In the genomic region with DNA sequence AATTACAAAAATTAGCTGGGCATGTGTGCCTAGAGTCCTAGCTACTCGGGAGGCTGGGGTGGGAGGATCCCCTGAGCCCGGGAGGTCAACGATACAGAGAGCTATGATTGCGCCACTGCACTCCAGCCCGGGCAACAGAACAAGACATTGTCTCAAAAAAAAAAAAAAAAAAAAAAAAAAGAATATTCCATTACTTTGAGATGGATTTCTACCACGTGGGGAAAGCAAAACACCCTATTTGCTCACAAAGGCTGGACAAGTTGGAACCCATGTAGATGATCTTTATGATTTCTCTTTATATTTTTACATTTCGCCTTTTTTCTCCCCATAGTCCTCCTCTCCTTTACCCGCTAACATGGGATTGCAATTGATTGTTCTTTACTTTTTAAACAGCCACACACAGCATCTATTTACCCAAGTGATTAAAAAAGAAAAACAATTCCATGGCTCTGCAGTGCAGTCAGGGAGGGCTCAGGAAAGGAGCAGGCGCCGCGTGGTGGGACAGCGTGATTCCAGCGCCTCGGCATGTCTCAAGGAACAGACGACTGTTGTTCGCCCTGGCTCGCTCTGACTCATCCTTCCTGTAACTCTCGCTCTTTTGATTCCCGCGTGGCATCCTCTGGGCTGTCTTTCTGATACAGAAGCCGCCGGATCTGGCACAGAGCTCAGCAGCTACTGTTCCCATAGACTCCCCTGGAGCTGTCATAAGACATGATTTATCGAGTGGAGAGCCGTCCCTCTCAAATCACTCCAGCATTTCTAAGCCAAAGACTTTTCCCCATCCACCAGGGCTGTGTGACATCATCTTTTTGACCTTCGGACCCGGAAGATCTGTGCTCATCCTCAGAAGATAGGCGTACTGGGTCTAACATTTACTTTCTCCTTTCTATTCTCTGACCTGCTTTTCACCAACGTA, we compare ENCODE assay signal across 1 cellular context.
A peak's percentile ranks its signal among the peaks of the same experiment; 100 is the strongest.
TF ChIP-seq lines count a peak whose summit lies in the region.

No MANE protein-coding gene starts in this region.

TF ChIP-seq in HepG2, 621 proteins besides CTCF, POLR2A, EP300 and RAD21 (continued from another document and continues in another):
- TF ChIP-seq, protein P1, sequence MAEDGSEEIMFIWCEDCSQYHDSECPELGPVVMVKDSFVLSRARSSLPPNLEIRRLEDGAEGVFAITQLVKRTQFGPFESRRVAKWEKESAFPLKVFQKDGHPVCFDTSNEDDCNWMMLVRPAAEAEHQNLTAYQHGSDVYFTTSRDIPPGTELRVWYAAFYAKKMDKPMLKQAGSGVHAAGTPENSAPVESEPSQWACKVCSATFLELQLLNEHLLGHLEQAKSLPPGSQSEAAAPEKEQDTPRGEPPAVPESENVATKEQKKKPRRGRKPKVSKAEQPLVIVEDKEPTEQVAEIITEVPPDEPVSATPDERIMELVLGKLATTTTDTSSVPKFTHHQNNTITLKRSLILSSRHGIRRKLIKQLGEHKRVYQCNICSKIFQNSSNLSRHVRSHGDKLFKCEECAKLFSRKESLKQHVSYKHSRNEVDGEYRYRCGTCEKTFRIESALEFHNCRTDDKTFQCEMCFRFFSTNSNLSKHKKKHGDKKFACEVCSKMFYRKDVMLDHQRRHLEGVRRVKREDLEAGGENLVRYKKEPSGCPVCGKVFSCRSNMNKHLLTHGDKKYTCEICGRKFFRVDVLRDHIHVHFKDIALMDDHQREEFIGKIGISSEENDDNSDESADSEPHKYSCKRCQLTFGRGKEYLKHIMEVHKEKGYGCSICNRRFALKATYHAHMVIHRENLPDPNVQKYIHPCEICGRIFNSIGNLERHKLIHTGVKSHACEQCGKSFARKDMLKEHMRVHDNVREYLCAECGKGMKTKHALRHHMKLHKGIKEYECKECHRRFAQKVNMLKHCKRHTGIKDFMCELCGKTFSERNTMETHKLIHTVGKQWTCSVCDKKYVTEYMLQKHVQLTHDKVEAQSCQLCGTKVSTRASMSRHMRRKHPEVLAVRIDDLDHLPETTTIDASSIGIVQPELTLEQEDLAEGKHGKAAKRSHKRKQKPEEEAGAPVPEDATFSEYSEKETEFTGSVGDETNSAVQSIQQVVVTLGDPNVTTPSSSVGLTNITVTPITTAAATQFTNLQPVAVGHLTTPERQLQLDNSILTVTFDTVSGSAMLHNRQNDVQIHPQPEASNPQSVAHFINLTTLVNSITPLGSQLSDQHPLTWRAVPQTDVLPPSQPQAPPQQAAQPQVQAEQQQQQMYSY (CRISPR knock-in tag; IDR thresholded peaks at IDR 0.05) = no peak
- TF ChIP-seq ZNF333 (CRISPR knock-in tag; IDR thresholded peaks at IDR 0.05; ENCODE audit: borderline replicate concordance) (no peak), ZNF850 (CRISPR knock-in tag; conservative IDR thresholded peaks at IDR 0.05) (no peak), SMAD9 (CRISPR knock-in tag; IDR thresholded peaks at IDR 0.05) (no peak), KAT2B (IDR thresholded peaks at IDR 0.05; ENCODE audit: borderline replicate concordance, low read depth, low read length) (no peak), KLF15 (CRISPR knock-in tag; IDR thresholded peaks at IDR 0.05; ENCODE audit: borderline replicate concordance) (no peak), ZMYM2 (CRISPR knock-in tag; IDR thresholded peaks at IDR 0.05) (no peak), IRX3 (CRISPR knock-in tag; IDR thresholded peaks at IDR 0.05; ENCODE audit: borderline replicate concordance, low read depth) (no peak), HOXA5 (CRISPR knock-in tag; IDR thresholded peaks at IDR 0.05) (peak; percentile 95), TOPORS (CRISPR knock-in tag; IDR thresholded peaks at IDR 0.05) (no peak), ZBTB7A (CRISPR knock-in tag; IDR thresholded peaks at IDR 0.05) (no peak), ZNF878 (CRISPR knock-in tag; IDR thresholded peaks at IDR 0.05) (no peak), TSC22D2 (CRISPR knock-in tag; IDR thresholded peaks at IDR 0.05; ENCODE audit: borderline replicate concordance) (no peak), TBX3 (IDR thresholded peaks at IDR 0.05; ENCODE audit: borderline replicate concordance) (no peak), HOXA9 (CRISPR knock-in tag; IDR thresholded peaks at IDR 0.05; ENCODE audit: borderline replicate concordance) (peak; percentile 89; the same call in 1 of the 2 replicates), FOXK1 (CRISPR knock-in tag; IDR thresholded peaks at IDR 0.05; ENCODE audit: borderline replicate concordance, low read depth) (no peak; the same call in 1 of the 2 replicates), ZNF724P (CRISPR knock-in tag; IDR thresholded peaks at IDR 0.05; ENCODE audit: borderline replicate concordance) (0 out of 2 replicates have a peak, but pooled peaks have one; percentile 55), RARA (CRISPR knock-in tag; IDR thresholded peaks at IDR 0.05) (peak; percentile 12; the same call in 1 of the 2 replicates), ZNF124 (CRISPR knock-in tag; IDR thresholded peaks at IDR 0.05) (no peak), TCF7 (IDR thresholded peaks at IDR 0.05; ENCODE audit: low read depth) (no peak; the same call in 1 of the 2 replicates), MEIS1 (CRISPR knock-in tag; IDR thresholded peaks at IDR 0.05; ENCODE audit: borderline replicate concordance) (no peak), ZNF577 (CRISPR knock-in tag; IDR thresholded peaks at IDR 0.05; ENCODE audit: borderline replicate concordance, low read depth) (no peak)
- TF ChIP-seq, protein P2, sequence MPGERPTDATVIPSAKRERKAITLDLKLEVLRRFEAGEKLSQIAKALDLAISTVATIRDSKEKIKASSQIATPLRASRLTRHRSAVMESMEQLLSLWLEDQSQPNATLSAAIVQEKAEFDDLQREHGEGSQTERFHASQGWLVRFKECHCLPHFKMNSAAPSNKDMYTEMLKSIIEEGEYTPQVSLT (CRISPR knock-in tag; IDR thresholded peaks at IDR 0.05; ENCODE audit: borderline replicate concordance, low read depth) = no peak
- TF ChIP-seq, protein P3, sequence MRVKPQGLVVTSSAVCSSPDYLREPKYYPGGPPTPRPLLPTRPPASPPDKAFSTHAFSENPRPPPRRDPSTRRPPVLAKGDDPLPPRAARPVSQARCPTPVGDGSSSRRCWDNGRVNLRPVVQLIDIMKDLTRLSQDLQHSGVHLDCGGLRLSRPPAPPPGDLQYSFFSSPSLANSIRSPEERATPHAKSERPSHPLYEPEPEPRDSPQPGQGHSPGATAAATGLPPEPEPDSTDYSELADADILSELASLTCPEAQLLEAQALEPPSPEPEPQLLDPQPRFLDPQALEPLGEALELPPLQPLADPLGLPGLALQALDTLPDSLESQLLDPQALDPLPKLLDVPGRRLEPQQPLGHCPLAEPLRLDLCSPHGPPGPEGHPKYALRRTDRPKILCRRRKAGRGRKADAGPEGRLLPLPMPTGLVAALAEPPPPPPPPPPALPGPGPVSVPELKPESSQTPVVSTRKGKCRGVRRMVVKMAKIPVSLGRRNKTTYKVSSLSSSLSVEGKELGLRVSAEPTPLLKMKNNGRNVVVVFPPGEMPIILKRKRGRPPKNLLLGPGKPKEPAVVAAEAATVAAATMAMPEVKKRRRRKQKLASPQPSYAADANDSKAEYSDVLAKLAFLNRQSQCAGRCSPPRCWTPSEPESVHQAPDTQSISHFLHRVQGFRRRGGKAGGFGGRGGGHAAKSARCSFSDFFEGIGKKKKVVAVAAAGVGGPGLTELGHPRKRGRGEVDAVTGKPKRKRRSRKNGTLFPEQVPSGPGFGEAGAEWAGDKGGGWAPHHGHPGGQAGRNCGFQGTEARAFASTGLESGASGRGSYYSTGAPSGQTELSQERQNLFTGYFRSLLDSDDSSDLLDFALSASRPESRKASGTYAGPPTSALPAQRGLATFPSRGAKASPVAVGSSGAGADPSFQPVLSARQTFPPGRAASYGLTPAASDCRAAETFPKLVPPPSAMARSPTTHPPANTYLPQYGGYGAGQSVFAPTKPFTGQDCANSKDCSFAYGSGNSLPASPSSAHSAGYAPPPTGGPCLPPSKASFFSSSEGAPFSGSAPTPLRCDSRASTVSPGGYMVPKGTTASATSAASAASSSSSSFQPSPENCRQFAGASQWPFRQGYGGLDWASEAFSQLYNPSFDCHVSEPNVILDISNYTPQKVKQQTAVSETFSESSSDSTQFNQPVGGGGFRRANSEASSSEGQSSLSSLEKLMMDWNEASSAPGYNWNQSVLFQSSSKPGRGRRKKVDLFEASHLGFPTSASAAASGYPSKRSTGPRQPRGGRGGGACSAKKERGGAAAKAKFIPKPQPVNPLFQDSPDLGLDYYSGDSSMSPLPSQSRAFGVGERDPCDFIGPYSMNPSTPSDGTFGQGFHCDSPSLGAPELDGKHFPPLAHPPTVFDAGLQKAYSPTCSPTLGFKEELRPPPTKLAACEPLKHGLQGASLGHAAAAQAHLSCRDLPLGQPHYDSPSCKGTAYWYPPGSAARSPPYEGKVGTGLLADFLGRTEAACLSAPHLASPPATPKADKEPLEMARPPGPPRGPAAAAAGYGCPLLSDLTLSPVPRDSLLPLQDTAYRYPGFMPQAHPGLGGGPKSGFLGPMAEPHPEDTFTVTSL (CRISPR knock-in tag; IDR thresholded peaks at IDR 0.05; ENCODE audit: borderline replicate concordance) = no peak
- TF ChIP-seq, protein P4, sequence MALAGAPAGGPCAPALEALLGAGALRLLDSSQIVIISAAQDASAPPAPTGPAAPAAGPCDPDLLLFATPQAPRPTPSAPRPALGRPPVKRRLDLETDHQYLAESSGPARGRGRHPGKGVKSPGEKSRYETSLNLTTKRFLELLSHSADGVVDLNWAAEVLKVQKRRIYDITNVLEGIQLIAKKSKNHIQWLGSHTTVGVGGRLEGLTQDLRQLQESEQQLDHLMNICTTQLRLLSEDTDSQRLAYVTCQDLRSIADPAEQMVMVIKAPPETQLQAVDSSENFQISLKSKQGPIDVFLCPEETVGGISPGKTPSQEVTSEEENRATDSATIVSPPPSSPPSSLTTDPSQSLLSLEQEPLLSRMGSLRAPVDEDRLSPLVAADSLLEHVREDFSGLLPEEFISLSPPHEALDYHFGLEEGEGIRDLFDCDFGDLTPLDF (CRISPR knock-in tag; IDR thresholded peaks at IDR 0.05) = no peak
- TF ChIP-seq, protein P5, sequence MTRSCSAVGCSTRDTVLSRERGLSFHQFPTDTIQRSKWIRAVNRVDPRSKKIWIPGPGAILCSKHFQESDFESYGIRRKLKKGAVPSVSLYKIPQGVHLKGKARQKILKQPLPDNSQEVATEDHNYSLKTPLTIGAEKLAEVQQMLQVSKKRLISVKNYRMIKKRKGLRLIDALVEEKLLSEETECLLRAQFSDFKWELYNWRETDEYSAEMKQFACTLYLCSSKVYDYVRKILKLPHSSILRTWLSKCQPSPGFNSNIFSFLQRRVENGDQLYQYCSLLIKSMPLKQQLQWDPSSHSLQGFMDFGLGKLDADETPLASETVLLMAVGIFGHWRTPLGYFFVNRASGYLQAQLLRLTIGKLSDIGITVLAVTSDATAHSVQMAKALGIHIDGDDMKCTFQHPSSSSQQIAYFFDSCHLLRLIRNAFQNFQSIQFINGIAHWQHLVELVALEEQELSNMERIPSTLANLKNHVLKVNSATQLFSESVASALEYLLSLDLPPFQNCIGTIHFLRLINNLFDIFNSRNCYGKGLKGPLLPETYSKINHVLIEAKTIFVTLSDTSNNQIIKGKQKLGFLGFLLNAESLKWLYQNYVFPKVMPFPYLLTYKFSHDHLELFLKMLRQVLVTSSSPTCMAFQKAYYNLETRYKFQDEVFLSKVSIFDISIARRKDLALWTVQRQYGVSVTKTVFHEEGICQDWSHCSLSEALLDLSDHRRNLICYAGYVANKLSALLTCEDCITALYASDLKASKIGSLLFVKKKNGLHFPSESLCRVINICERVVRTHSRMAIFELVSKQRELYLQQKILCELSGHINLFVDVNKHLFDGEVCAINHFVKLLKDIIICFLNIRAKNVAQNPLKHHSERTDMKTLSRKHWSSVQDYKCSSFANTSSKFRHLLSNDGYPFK (CRISPR knock-in tag; IDR thresholded peaks at IDR 0.05; ENCODE audit: borderline replicate concordance) = no peak
- TF ChIP-seq, protein P6, sequence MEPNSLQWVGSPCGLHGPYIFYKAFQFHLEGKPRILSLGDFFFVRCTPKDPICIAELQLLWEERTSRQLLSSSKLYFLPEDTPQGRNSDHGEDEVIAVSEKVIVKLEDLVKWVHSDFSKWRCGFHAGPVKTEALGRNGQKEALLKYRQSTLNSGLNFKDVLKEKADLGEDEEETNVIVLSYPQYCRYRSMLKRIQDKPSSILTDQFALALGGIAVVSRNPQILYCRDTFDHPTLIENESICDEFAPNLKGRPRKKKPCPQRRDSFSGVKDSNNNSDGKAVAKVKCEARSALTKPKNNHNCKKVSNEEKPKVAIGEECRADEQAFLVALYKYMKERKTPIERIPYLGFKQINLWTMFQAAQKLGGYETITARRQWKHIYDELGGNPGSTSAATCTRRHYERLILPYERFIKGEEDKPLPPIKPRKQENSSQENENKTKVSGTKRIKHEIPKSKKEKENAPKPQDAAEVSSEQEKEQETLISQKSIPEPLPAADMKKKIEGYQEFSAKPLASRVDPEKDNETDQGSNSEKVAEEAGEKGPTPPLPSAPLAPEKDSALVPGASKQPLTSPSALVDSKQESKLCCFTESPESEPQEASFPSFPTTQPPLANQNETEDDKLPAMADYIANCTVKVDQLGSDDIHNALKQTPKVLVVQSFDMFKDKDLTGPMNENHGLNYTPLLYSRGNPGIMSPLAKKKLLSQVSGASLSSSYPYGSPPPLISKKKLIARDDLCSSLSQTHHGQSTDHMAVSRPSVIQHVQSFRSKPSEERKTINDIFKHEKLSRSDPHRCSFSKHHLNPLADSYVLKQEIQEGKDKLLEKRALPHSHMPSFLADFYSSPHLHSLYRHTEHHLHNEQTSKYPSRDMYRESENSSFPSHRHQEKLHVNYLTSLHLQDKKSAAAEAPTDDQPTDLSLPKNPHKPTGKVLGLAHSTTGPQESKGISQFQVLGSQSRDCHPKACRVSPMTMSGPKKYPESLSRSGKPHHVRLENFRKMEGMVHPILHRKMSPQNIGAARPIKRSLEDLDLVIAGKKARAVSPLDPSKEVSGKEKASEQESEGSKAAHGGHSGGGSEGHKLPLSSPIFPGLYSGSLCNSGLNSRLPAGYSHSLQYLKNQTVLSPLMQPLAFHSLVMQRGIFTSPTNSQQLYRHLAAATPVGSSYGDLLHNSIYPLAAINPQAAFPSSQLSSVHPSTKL (CRISPR knock-in tag; IDR thresholded peaks at IDR 0.05) = peak; percentile 71; the same call in 1 of the 2 replicates
- TF ChIP-seq, protein P7, sequence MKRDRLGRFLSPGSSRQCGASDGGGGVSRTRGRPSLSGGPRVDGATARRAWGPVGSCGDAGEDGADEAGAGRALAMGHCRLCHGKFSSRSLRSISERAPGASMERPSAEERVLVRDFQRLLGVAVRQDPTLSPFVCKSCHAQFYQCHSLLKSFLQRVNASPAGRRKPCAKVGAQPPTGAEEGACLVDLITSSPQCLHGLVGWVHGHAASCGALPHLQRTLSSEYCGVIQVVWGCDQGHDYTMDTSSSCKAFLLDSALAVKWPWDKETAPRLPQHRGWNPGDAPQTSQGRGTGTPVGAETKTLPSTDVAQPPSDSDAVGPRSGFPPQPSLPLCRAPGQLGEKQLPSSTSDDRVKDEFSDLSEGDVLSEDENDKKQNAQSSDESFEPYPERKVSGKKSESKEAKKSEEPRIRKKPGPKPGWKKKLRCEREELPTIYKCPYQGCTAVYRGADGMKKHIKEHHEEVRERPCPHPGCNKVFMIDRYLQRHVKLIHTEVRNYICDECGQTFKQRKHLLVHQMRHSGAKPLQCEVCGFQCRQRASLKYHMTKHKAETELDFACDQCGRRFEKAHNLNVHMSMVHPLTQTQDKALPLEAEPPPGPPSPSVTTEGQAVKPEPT (CRISPR knock-in tag; IDR thresholded peaks at IDR 0.05; ENCODE audit: low read depth) = no peak
- TF ChIP-seq, protein P8, sequence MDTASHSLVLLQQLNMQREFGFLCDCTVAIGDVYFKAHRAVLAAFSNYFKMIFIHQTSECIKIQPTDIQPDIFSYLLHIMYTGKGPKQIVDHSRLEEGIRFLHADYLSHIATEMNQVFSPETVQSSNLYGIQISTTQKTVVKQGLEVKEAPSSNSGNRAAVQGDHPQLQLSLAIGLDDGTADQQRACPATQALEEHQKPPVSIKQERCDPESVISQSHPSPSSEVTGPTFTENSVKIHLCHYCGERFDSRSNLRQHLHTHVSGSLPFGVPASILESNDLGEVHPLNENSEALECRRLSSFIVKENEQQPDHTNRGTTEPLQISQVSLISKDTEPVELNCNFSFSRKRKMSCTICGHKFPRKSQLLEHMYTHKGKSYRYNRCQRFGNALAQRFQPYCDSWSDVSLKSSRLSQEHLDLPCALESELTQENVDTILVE (CRISPR knock-in tag; IDR thresholded peaks at IDR 0.05) = no peak
- TF ChIP-seq, protein P9, sequence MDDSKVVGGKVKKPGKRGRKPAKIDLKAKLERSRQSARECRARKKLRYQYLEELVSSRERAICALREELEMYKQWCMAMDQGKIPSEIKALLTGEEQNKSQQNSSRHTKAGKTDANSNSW (CRISPR knock-in tag; IDR thresholded peaks at IDR 0.05; ENCODE audit: borderline replicate concordance) = peak; percentile 21; the same call in 1 of the 2 replicates
